In genomic region chr7:42227931-42228591, GRCh38 we compare ENCODE assay signal across 9 cellular contexts. TPM values are rescaled to one million over a fixed set of nuclear protein-coding genes. Genes with fewer than 3 reads are reported as not detected.
DNase-seq lines count a peak whose midpoint lies in the region; TF ChIP-seq lines count a peak whose summit lies in the region.
"Had no signal": no experiment of that assay in that cellular context is flagged by ENCODE, and none has a peak within 500 bp of the region (broad histone marks: within the 10 kb centered on the region; RNA-seq: fewer than 3 reads in every experiment).

No MANE protein-coding gene starts in this region.

- H3K36me3 Mint-ChIP-seq in activated CD4-positive, alpha-beta T cell treated with anti-CD3 and anti-CD28 coated beads, Interleukin-2, amount 10 ng/mL, durations not matched to agents 7 days and 5 days (ENCODE audit: low read depth) = no peaks in the 10 kb centered on the region
- no peaks in the 10 kb centered on the region for H3K36me3 Mint-ChIP-seq in immature natural killer cell
- H3K36me3 Mint-ChIP-seq: CD4-positive, CD25-positive, alpha-beta regulatory T cell had no signal

- H3K27me3 Mint-ChIP-seq in activated CD4-positive, alpha-beta T cell treated with anti-CD3 and anti-CD28 coated beads, Interleukin-2, amount 10 ng/mL, durations not matched to agents 7 days and 5 days = peaks cover 71% of the 10 kb centered on the region
- H3K27me3 Mint-ChIP-seq in immature natural killer cell (ENCODE audit: low read depth in 3 of 3) = peaks cover 9 to 24% (median 16%) of the 10 kb centered on the region in 3 donors

- no peak overlapping the region for H3K27ac Mint-ChIP-seq in activated CD4-positive, alpha-beta T cell treated with anti-CD3 and anti-CD28 coated beads, Interleukin-2, amount 10 ng/mL, durations not matched to agents 7 days and 5 days
- peak overlapping the region; percentile 53 to 87 (median 74) for H3K27ac Mint-ChIP-seq in immature natural killer cell
- H3K27ac Mint-ChIP-seq: CD4-positive, CD25-positive, alpha-beta regulatory T cell had no signal

- H3K36me3 ChIP-seq in adipocyte (ENCODE audit: control insufficient read depth, insufficient read depth, low read length, severe bottlenecking) (no peaks in the 10 kb centered on the region), testis (ENCODE audit: low read depth, missing control alignments) (no peaks in the 10 kb centered on the region)

- WGBS in testis, 2 donors = 44 to 50% methylated on average over 7 to 51 of the region's 51 CpGs

- no peak for TF ChIP-seq POLR2A in testis (IDR thresholded peaks at IDR 0.05)

- H3K9me3 ChIP-seq in adipocyte (ENCODE audit: control insufficient read depth, low read length) (no peaks in the 10 kb centered on the region), testis (no peaks in the 10 kb centered on the region)

- peak overlapping the region; percentile 73 for H3K9ac ChIP-seq in adipocyte (ENCODE audit: low read length)

- intact Hi-C loops in testis (cut with DNase I; ENCODE audit: low total_unique reads) = no loop called here

- H3K4me1 Mint-ChIP-seq in activated CD4-positive, alpha-beta T cell treated with anti-CD3 and anti-CD28 coated beads, Interleukin-2, amount 10 ng/mL, durations not matched to agents 7 days and 5 days = peaks cover 6% of the 10 kb centered on the region
- H3K4me1 Mint-ChIP-seq in immature natural killer cell = peaks cover 6 to 19% of the 10 kb centered on the region in 2 donors

- H3K4me3 ChIP-seq in adipocyte (ENCODE audit: low read length) (peak overlapping the region; percentile 77), testis (peak overlapping the region; percentile 29 to 42)

- POLR2A ChIA-PET in activated CD4-positive, alpha-beta T cell treated with anti-CD3 and anti-CD28 coated beads, Interleukin-2, amount 10 ng/mL, durations not matched to agents 7 days and 5 days (lab: Charles Lee) = interaction anchor here (0.6 kb wide), 1 partner anchor 11 kb away, joined by 3 read pairs; no protein-coding TSS in a partner anchor

- CTCF ChIA-PET in activated CD4-positive, alpha-beta T cell treated with anti-CD3 and anti-CD28 coated beads, Interleukin-2, amount 10 ng/mL, durations not matched to agents 7 days and 5 days (lab: Charles Lee) = no interaction called here

- H3K27ac ChIP-seq in testis = no peak overlapping the region

- TF ChIP-seq CTCF in testis (IDR thresholded peaks at IDR 0.05) = no peak

- H3K4me3 Mint-ChIP-seq in activated CD4-positive, alpha-beta T cell treated with anti-CD3 and anti-CD28 coated beads, Interleukin-2, amount 10 ng/mL, durations not matched to agents 7 days and 5 days = peak overlapping the region; percentile 46
- peak overlapping the region; percentile 68 to 84 (median 78) for H3K4me3 Mint-ChIP-seq in immature natural killer cell
- H3K4me3 Mint-ChIP-seq: CD4-positive, CD25-positive, alpha-beta regulatory T cell had no signal

- H3K9me3 Mint-ChIP-seq in activated CD4-positive, alpha-beta T cell treated with anti-CD3 and anti-CD28 coated beads, Interleukin-2, amount 10 ng/mL, durations not matched to agents 7 days and 5 days = no peaks in the 10 kb centered on the region
- H3K9me3 Mint-ChIP-seq in immature natural killer cell = no peaks in the 10 kb centered on the region

- H3K4me1 ChIP-seq in adipocyte (ENCODE audit: control insufficient read depth, insufficient read depth, low read length) (peaks cover 58% of the 10 kb centered on the region), testis (no peaks in the 10 kb centered on the region)

- no peaks in the 10 kb centered on the region for H3K27me3 ChIP-seq in adipocyte (replicated peaks; ENCODE audit: control insufficient read depth, insufficient read depth, low read length)
- H3K27me3 ChIP-seq in testis = no peaks in the 10 kb centered on the region

- no peak for DNase-seq in activated CD4-positive, alpha-beta T cell treated with anti-CD3 and anti-CD28 coated beads, Interleukin-2, amount 10 ng/mL, durations not matched to agents 7 days and 5 days
- DNase-seq in activated CD4-positive, alpha-beta T cell treated with anti-CD3 and anti-CD28 coated beads, Interleukin-2, amount 50 U/mL, for 1 hour = no peak
- DNase-seq in adipocyte (ENCODE audit: low read depth) (no peak), immature natural killer cell (peak in 1 of 3 donors; percentile 41), testis (peak; percentile 20), NCI-H82 (lab: John Stamatoyannopoulos, UW) (no peak), NCI-H1694 treated with DMSO at 0.1 percent for 48 hours (lab: John Stamatoyannopoulos, UW) (no peak), dedifferentiated amniotic fluid mesenchymal stem cell (ENCODE audit: extremely low spot score) (no peak)

RNA-seq across cellular contexts. Expression of gene GLI3, which starts 8.9 kb away (rescaled TPM):
- total RNA-seq in activated CD4-positive, alpha-beta T cell treated with anti-CD3 and anti-CD28 coated beads, Interleukin-2, amount 10 ng/mL, durations not matched to agents 7 days and 5 days = under 1 TPM in 1 of 2 experiments, not detected in 1; 0.12 TPM
- polyA plus RNA-seq in immature natural killer cell (1 to 10 TPM in 1 of 3 donors, under 1 TPM in 1, not detected in 1; 0.63 to 1.6 TPM), testis (ENCODE audit: insufficient read depth, low read depth, low replicate concordance) (7.3 TPM)
- 1 to 10 TPM; 3.8 to 5.0 TPM for total RNA-seq in testis
- total RNA-seq: CD4-positive, CD25-positive, alpha-beta regulatory T cell had no signal
- polyA plus RNA-seq: CD4-positive, CD25-positive, alpha-beta regulatory T cell had no signal

Comparison
In these comparisons a context has a peak if more than half of its experiments do, and no peak if none do; other contexts are left out.
1. RNA of gene GLI3, which starts 8.9 kb away (total RNA-seq): 3.8 to 5.0 TPM in testis; 0.12 TPM in activated CD4-positive, alpha-beta T cell treated with anti-CD3 and anti-CD28 coated beads, Interleukin-2, amount 10 ng/mL, durations not matched to agents 7 days and 5 days; every median in the first group is over 4 times any median in the second.